Comparison of ENCODE assay signal across 11 cellular contexts in the genomic region with DNA sequence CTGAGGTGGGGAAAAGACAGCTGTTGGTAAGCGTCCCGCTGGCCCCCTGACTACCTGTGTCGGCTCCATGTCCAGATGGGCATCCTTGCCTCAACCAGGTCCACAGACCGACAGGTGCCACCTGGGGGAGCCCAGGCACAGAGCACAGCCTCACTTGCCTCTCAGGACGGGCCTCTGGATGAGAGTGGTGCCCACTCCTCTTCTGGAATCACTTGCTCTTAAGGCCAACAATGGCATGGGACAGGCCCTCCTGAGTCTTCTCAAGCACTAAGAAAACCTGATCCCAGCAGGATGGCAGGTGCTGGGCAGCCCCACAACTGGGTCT. TPM values are rescaled to one million over a fixed set of nuclear protein-coding genes. Genes with fewer than 3 reads are reported as not detected.
DNase-seq lines count a peak whose midpoint lies in the region; ATAC-seq and TF ChIP-seq lines count a peak whose summit lies in the region.
"Had no signal": no experiment of that assay in that cellular context is flagged by ENCODE, and none has a peak within 500 bp of the region (broad histone marks: within the 10 kb centered on the region; RNA-seq: fewer than 3 reads in every experiment).

No MANE protein-coding gene starts in this region.

- H3K4me1 ChIP-seq in right atrium auricular region, result peaks cover 0 to 51% of the 10 kb centered on the region in 2 donors

- H3K36me3 Mint-ChIP-seq in activated CD4-positive, alpha-beta memory T cell treated with anti-CD3 and anti-CD28 coated beads for 36 hours, result peaks cover 60% of the 10 kb centered on the region
- peaks cover 76% of the 10 kb centered on the region for H3K36me3 Mint-ChIP-seq in activated CD4-positive, alpha-beta memory T cell treated with anti-CD3 and anti-CD28 coated beads, Interleukin-2, amount 10 ng/mL, durations not matched to agents 7 days and 5 days (ENCODE audit: low read depth)
- peaks cover 75% of the 10 kb centered on the region for H3K36me3 Mint-ChIP-seq in activated T-helper 2 cell treated with anti-CD3 and anti-CD28 coated beads, Interferon-gamma antibody, Interleukin-2, Interleukin-4, amounts not matched to agents 10 μg/mL and 5 μg/mL and 100 μg/mL, durations not matched to agents 14 hours and 24 hours and 36 hours (ENCODE audit: low read depth)

- no peaks in the 10 kb centered on the region for H3K9me3 ChIP-seq in right atrium auricular region

- POLR2A ChIA-PET in activated CD4-positive, alpha-beta memory T cell treated with anti-CD3 and anti-CD28 coated beads for 36 hours (lab: Charles Lee), result interaction anchor here (0.6 to 0.8 kb wide), 2 partner anchors 11 to 71 kb away, joined by 3 read pairs; no protein-coding TSS in a partner anchor
- POLR2A ChIA-PET in activated CD4-positive, alpha-beta memory T cell treated with anti-CD3 and anti-CD28 coated beads, Interleukin-2, amount 10 ng/mL, durations not matched to agents 7 days and 5 days (lab: Charles Lee), result interaction anchor here (0.8 to 1.1 kb wide), 2 partner anchors 51 to 203 kb away, joined by 3 to 5 read pairs; no protein-coding TSS in a partner anchor

- H3K9me3 Mint-ChIP-seq in activated CD4-positive, alpha-beta memory T cell treated with anti-CD3 and anti-CD28 coated beads for 36 hours, result no peaks in the 10 kb centered on the region
- no peaks in the 10 kb centered on the region for H3K9me3 Mint-ChIP-seq in activated CD4-positive, alpha-beta memory T cell treated with anti-CD3 and anti-CD28 coated beads, Interleukin-2, amount 10 ng/mL, durations not matched to agents 7 days and 5 days
- no peaks in the 10 kb centered on the region for H3K9me3 Mint-ChIP-seq in activated T-helper 2 cell treated with anti-CD3 and anti-CD28 coated beads, Interferon-gamma antibody, Interleukin-2, Interleukin-4, amounts not matched to agents 10 μg/mL and 5 μg/mL and 100 μg/mL, durations not matched to agents 14 hours and 24 hours and 36 hours
- H3K9me3 Mint-ChIP-seq: naive B cell had no signal

- H3K4me1 Mint-ChIP-seq in activated CD4-positive, alpha-beta memory T cell treated with anti-CD3 and anti-CD28 coated beads for 36 hours (ENCODE audit: low read depth), result peaks cover 29% of the 10 kb centered on the region
- peaks cover 33% of the 10 kb centered on the region for H3K4me1 Mint-ChIP-seq in activated CD4-positive, alpha-beta memory T cell treated with anti-CD3 and anti-CD28 coated beads, Interleukin-2, amount 10 ng/mL, durations not matched to agents 7 days and 5 days
- peaks cover 8% of the 10 kb centered on the region for H3K4me1 Mint-ChIP-seq in activated T-helper 2 cell treated with anti-CD3 and anti-CD28 coated beads, Interferon-gamma antibody, Interleukin-2, Interleukin-4, amounts not matched to agents 10 μg/mL and 5 μg/mL and 100 μg/mL, durations not matched to agents 14 hours and 24 hours and 36 hours (ENCODE audit: low read depth)

- H3K4me3 Mint-ChIP-seq in activated CD4-positive, alpha-beta memory T cell treated with anti-CD3 and anti-CD28 coated beads for 36 hours, result no peak overlapping the region
- no peak overlapping the region for H3K4me3 Mint-ChIP-seq in activated CD4-positive, alpha-beta memory T cell treated with anti-CD3 and anti-CD28 coated beads, Interleukin-2, amount 10 ng/mL, durations not matched to agents 7 days and 5 days
- no peak overlapping the region for H3K4me3 Mint-ChIP-seq in activated T-helper 2 cell treated with anti-CD3 and anti-CD28 coated beads, Interferon-gamma antibody, Interleukin-2, Interleukin-4, amounts not matched to agents 10 μg/mL and 5 μg/mL and 100 μg/mL, durations not matched to agents 14 hours and 24 hours and 36 hours (ENCODE audit: low read depth)

- H3K27ac Mint-ChIP-seq in activated CD4-positive, alpha-beta memory T cell treated with anti-CD3 and anti-CD28 coated beads for 36 hours, result peak overlapping the region; percentile 77
- H3K27ac Mint-ChIP-seq in activated CD4-positive, alpha-beta memory T cell treated with anti-CD3 and anti-CD28 coated beads, Interleukin-2, amount 10 ng/mL, durations not matched to agents 7 days and 5 days, result no peak overlapping the region
- H3K27ac Mint-ChIP-seq in activated T-helper 2 cell treated with anti-CD3 and anti-CD28 coated beads, Interferon-gamma antibody, Interleukin-2, Interleukin-4, amounts not matched to agents 10 μg/mL and 5 μg/mL and 100 μg/mL, durations not matched to agents 14 hours and 24 hours and 36 hours, result peak overlapping the region; percentile 55

- H3K27me3 Mint-ChIP-seq in activated CD4-positive, alpha-beta memory T cell treated with anti-CD3 and anti-CD28 coated beads for 36 hours, result no peaks in the 10 kb centered on the region
- H3K27me3 Mint-ChIP-seq in activated CD4-positive, alpha-beta memory T cell treated with anti-CD3 and anti-CD28 coated beads, Interleukin-2, amount 10 ng/mL, durations not matched to agents 7 days and 5 days, result no peaks in the 10 kb centered on the region
- no peaks in the 10 kb centered on the region for H3K27me3 Mint-ChIP-seq in activated T-helper 2 cell treated with anti-CD3 and anti-CD28 coated beads, Interferon-gamma antibody, Interleukin-2, Interleukin-4, amounts not matched to agents 10 μg/mL and 5 μg/mL and 100 μg/mL, durations not matched to agents 14 hours and 24 hours and 36 hours (ENCODE audit: low read depth)
- H3K27me3 Mint-ChIP-seq: naive B cell had no signal

- no peak for TF ChIP-seq CTCF in right atrium auricular region (IDR thresholded peaks at IDR 0.05)

- no peak overlapping the region for H3K4me3 ChIP-seq in right atrium auricular region

- no peaks in the 10 kb centered on the region for H3K27me3 ChIP-seq in right atrium auricular region

- H3K36me3 ChIP-seq in right atrium auricular region, result peaks cover 81% of the 10 kb centered on the region

- intact Hi-C loops in activated CD4-positive, alpha-beta memory T cell treated with anti-CD3 and anti-CD28 coated beads for 36 hours (cut with micrococcal nuclease), result no loop called here
- intact Hi-C loops in activated T-helper 2 cell treated with anti-CD3 and anti-CD28 coated beads, Interferon-gamma antibody, Interleukin-2, Interleukin-4, amounts not matched to agents 10 μg/mL and 5 μg/mL and 100 μg/mL, durations not matched to agents 14 hours and 24 hours and 36 hours (cut with micrococcal nuclease), result no loop called here

- ATAC-seq in HG03520 (IDR thresholded peaks at IDR 0.05; ENCODE audit: unreplicated experiment), result no peak

- H3K27ac ChIP-seq in right atrium auricular region (peak overlapping the region; percentile 56 to 67), substantia nigra (ENCODE audit: low read depth, low read length, poor library complexity, severe bottlenecking) (peak overlapping the region; percentile 30)

- CTCF ChIA-PET in activated CD4-positive, alpha-beta memory T cell treated with anti-CD3 and anti-CD28 coated beads for 36 hours (lab: Charles Lee), result no interaction called here
- CTCF ChIA-PET in activated CD4-positive, alpha-beta memory T cell treated with anti-CD3 and anti-CD28 coated beads, Interleukin-2, amount 10 ng/mL, durations not matched to agents 7 days and 5 days (lab: Charles Lee), result no interaction called here

- no peak for DNase-seq in activated CD4-positive, alpha-beta memory T cell treated with anti-CD3 and anti-CD28 coated beads for 36 hours
- DNase-seq in activated CD4-positive, alpha-beta memory T cell treated with anti-CD3 and anti-CD28 coated beads, Interleukin-2, amount 10 ng/mL, durations not matched to agents 7 days and 5 days, result no peak
- no peak for DNase-seq in activated T-helper 2 cell treated with anti-CD3 and anti-CD28 coated beads, Interferon-gamma antibody, Interleukin-2, Interleukin-4, amounts not matched to agents 10 μg/mL and 5 μg/mL and 100 μg/mL, durations not matched to agents 14 hours and 24 hours and 36 hours (ENCODE audit: low spot score)
- DNase-seq in right atrium auricular region (ENCODE audit: low spot score), result no peak
- DNase-seq in substantia nigra (lab: John Stamatoyannopoulos, UW), result no peak
- DNase-seq in NCI-H1694 treated with DMSO at 0.1 percent for 48 hours (lab: John Stamatoyannopoulos, UW), result no peak
- DNase-seq in stimulated activated CD4-positive, alpha-beta T cell treated with anti-CD3 and anti-CD28 coated beads, Interleukin-2, amount 100 ng/mL, for 24 hours, result no peak
- DNase-seq: activated CD4-positive, alpha-beta T cell treated with anti-CD3 and anti-CD28 coated beads for 48 hours; naive B cell; NCI-H748 treated with DMSO at 0.1 percent for 48 hours had no signal

RNA-seq across cellular contexts. Expression of a gene that starts 17.2 kb away (rescaled TPM):
- 10 to 100 TPM; 97.4 to 99.7 TPM for total RNA-seq in activated CD4-positive, alpha-beta memory T cell treated with anti-CD3 and anti-CD28 coated beads for 36 hours
- total RNA-seq in activated CD4-positive, alpha-beta memory T cell treated with anti-CD3 and anti-CD28 coated beads, Interleukin-2, amount 10 ng/mL, durations not matched to agents 7 days and 5 days, result 100 to 1,000 TPM; 206 to 210 TPM
- total RNA-seq in activated T-helper 2 cell treated with anti-CD3 and anti-CD28 coated beads, Interferon-gamma antibody, Interleukin-2, Interleukin-4, amounts not matched to agents 10 μg/mL and 5 μg/mL and 100 μg/mL, durations not matched to agents 14 hours and 24 hours and 36 hours, result 187 and 200 TPM in 2 replicates
- 10 to 100 TPM in 1 of 2 donors, 1 to 10 TPM in 1; 5.0 to 19.5 TPM for total RNA-seq in right atrium auricular region

RNA-seq across cellular contexts. Expression of a gene that starts 27.5 kb away (rescaled TPM):
- total RNA-seq in activated CD4-positive, alpha-beta memory T cell treated with anti-CD3 and anti-CD28 coated beads for 36 hours, result 100 to 1,000 TPM; 110 to 111 TPM
- total RNA-seq in activated CD4-positive, alpha-beta memory T cell treated with anti-CD3 and anti-CD28 coated beads, Interleukin-2, amount 10 ng/mL, durations not matched to agents 7 days and 5 days, result 100 to 1,000 TPM; 116 TPM
- 139 and 151 TPM in 2 replicates for total RNA-seq in activated T-helper 2 cell treated with anti-CD3 and anti-CD28 coated beads, Interferon-gamma antibody, Interleukin-2, Interleukin-4, amounts not matched to agents 10 μg/mL and 5 μg/mL and 100 μg/mL, durations not matched to agents 14 hours and 24 hours and 36 hours
- total RNA-seq in right atrium auricular region, result 10 to 100 TPM; 31.3 to 32.9 TPM

RNA-seq across cellular contexts. Expression of a gene that starts 33.4 kb away (rescaled TPM):
- 10 to 100 TPM; 49.6 to 51.7 TPM for total RNA-seq in activated CD4-positive, alpha-beta memory T cell treated with anti-CD3 and anti-CD28 coated beads for 36 hours
- 10 to 100 TPM; 49.8 to 54.9 TPM for total RNA-seq in activated CD4-positive, alpha-beta memory T cell treated with anti-CD3 and anti-CD28 coated beads, Interleukin-2, amount 10 ng/mL, durations not matched to agents 7 days and 5 days
- total RNA-seq in activated T-helper 2 cell treated with anti-CD3 and anti-CD28 coated beads, Interferon-gamma antibody, Interleukin-2, Interleukin-4, amounts not matched to agents 10 μg/mL and 5 μg/mL and 100 μg/mL, durations not matched to agents 14 hours and 24 hours and 36 hours, result 51.7 and 53.1 TPM in 2 replicates
- total RNA-seq in right atrium auricular region, result 1 to 10 TPM; 5.1 to 7.4 TPM
